22 cellular contexts compared by ENCODE assay signal in genomic region chr17:2450016-2450650, GRCh38. TPM values are rescaled to one million over a fixed set of nuclear protein-coding genes. Genes with fewer than 3 reads are reported as not detected.
DNase-seq lines count a peak whose midpoint lies in the region; ATAC-seq and TF ChIP-seq lines count a peak whose summit lies in the region.
"Had no signal": no experiment of that assay in that cellular context is flagged by ENCODE, and none has a peak within 500 bp of the region (broad histone marks: within the 10 kb centered on the region; RNA-seq: fewer than 3 reads in every experiment).

No MANE protein-coding gene starts in this region.

- ATAC-seq in activated CD8-positive, alpha-beta T cell treated with anti-CD3 and anti-CD28 coated beads for 36 hours, result no peak
- no peak for ATAC-seq in activated CD8-positive, alpha-beta T cell treated with anti-CD3 and anti-CD28 coated beads, Interleukin-2, amount 10 ng/mL, durations not matched to agents 7 days and 5 days
- ATAC-seq: activated naive CD4-positive, alpha-beta T cell treated with anti-CD3 and anti-CD28 coated beads, Interleukin-2, amount 50 U/mL, for 72 hours; left lung had no signal

- TF ChIP-seq CTCF in activated CD8-positive, alpha-beta T cell treated with anti-CD3 and anti-CD28 coated beads for 36 hours (IDR thresholded peaks at IDR 0.05), result no peak
- TF ChIP-seq CTCF in nephron (IDR thresholded peaks at IDR 0.05; ENCODE audit: unreplicated experiment in 3 of 3), result no peak

- H3K4me3 Mint-ChIP-seq in activated CD8-positive, alpha-beta T cell treated with anti-CD3 and anti-CD28 coated beads for 36 hours, result no peak overlapping the region
- H3K4me3 Mint-ChIP-seq in activated CD8-positive, alpha-beta T cell treated with anti-CD3 and anti-CD28 coated beads, Interleukin-2, amount 10 ng/mL, durations not matched to agents 7 days and 5 days, result no peak overlapping the region
- no peak overlapping the region for H3K4me3 Mint-ChIP-seq in nephron
- H3K4me3 Mint-ChIP-seq: activated B cell treated with CpG ODN at 0.5 μM for 24 hours; dendritic cell treated with granulocyte-macrophage colony-stimulating factor and Interleukin-4, amounts not matched to agents 40 ng/mL and 50 ng/mL, for 4 days; immature natural killer cell; stimulated activated naive CD8-positive, alpha-beta T cell treated with anti-CD3 and anti-CD28 coated beads, Interleukin-15, Interleukin-2, amounts not matched to agents 100 ng/mL and 50 ng/mL, for 24 hours had no signal

- no peaks in the 10 kb centered on the region for H3K27me3 Mint-ChIP-seq in activated CD8-positive, alpha-beta T cell treated with anti-CD3 and anti-CD28 coated beads for 36 hours
- H3K27me3 Mint-ChIP-seq in activated CD8-positive, alpha-beta T cell treated with anti-CD3 and anti-CD28 coated beads, Interleukin-2, amount 10 ng/mL, durations not matched to agents 7 days and 5 days (ENCODE audit: low read depth), result no peaks in the 10 kb centered on the region
- H3K27me3 Mint-ChIP-seq in nephron (ENCODE audit: low read depth), result no peaks in the 10 kb centered on the region
- H3K27me3 Mint-ChIP-seq: activated B cell treated with CpG ODN at 0.5 μM for 24 hours; dendritic cell treated with granulocyte-macrophage colony-stimulating factor and Interleukin-4, amounts not matched to agents 40 ng/mL and 50 ng/mL, for 4 days; stimulated activated naive CD8-positive, alpha-beta T cell treated with anti-CD3 and anti-CD28 coated beads, Interleukin-15, Interleukin-2, amounts not matched to agents 100 ng/mL and 50 ng/mL, for 24 hours had no signal

- DNase-seq in activated CD8-positive, alpha-beta T cell treated with anti-CD3 and anti-CD28 coated beads for 36 hours, result no peak
- DNase-seq in activated CD8-positive, alpha-beta T cell treated with anti-CD3 and anti-CD28 coated beads, Interleukin-2, amount 10 ng/mL, durations not matched to agents 7 days and 5 days, result no peak
- peak; percentile 35 to 42 for DNase-seq in Kasumi-1 (lab: John Stamatoyannopoulos, UW)
- DNase-seq in cerebellum (ENCODE audit: low spot score), result peak; percentile 38
- no peak for DNase-seq in NCI-H187 treated with DMSO at 0.1 percent for 48 hours (lab: John Stamatoyannopoulos, UW)
- DNase-seq in NCI-H510A treated with DMSO at 0.1 percent for 48 hours (lab: John Stamatoyannopoulos, UW), result no peak
- no peak for DNase-seq in GM19238 (ENCODE audit: insufficient read length, low spot score)
- DNase-seq: activated B cell treated with CpG ODN at 0.5 μM for 24 hours; activated CD4-positive, alpha-beta T cell treated with anti-CD3 and anti-CD28 coated beads, Interleukin-2, amount 50 U/mL, for 1 hour; AML-193; DMS79; hypothalamus; immature natural killer cell; left lung; NCI-H1436 treated with DMSO at 0.1 percent for 48 hours; NCI-H2107; T1000; uterus had no signal

- POLR2A ChIA-PET in activated CD8-positive, alpha-beta T cell treated with anti-CD3 and anti-CD28 coated beads for 36 hours (lab: Charles Lee), result interaction anchor here (1.4 kb wide), 1 partner anchor 62 kb away, joined by 4 read pairs; the partner anchor contains the start of gene METTL16
- POLR2A ChIA-PET in activated CD8-positive, alpha-beta T cell treated with anti-CD3 and anti-CD28 coated beads, Interleukin-2, amount 10 ng/mL, durations not matched to agents 7 days and 5 days (lab: Charles Lee), result no interaction called here

- CTCF ChIA-PET in activated CD8-positive, alpha-beta T cell treated with anti-CD3 and anti-CD28 coated beads for 36 hours (lab: Charles Lee), result interaction anchor here (1.3 to 3.0 kb wide), 3 partner anchors 24 to 68 kb away, joined by 3 to 12 read pairs (median 3); no protein-coding TSS in a partner anchor
- CTCF ChIA-PET in activated CD8-positive, alpha-beta T cell treated with anti-CD3 and anti-CD28 coated beads, Interleukin-2, amount 10 ng/mL, durations not matched to agents 7 days and 5 days (lab: Charles Lee), result interaction anchor here (1.2 kb wide), 1 partner anchor 34 kb away, joined by 3 read pairs; no protein-coding TSS in a partner anchor

- intact Hi-C loops in activated CD8-positive, alpha-beta T cell treated with anti-CD3 and anti-CD28 coated beads for 36 hours (cut with micrococcal nuclease), result no loop called here

- H3K9me3 Mint-ChIP-seq in activated CD8-positive, alpha-beta T cell treated with anti-CD3 and anti-CD28 coated beads for 36 hours, result peaks cover 5% of the 10 kb centered on the region
- peaks cover 6% of the 10 kb centered on the region for H3K9me3 Mint-ChIP-seq in activated CD8-positive, alpha-beta T cell treated with anti-CD3 and anti-CD28 coated beads, Interleukin-2, amount 10 ng/mL, durations not matched to agents 7 days and 5 days (ENCODE audit: insufficient read depth)
- H3K9me3 Mint-ChIP-seq in nephron, result peaks cover 6% of the 10 kb centered on the region
- H3K9me3 Mint-ChIP-seq: activated B cell treated with CpG ODN at 0.5 μM for 24 hours; activated naive CD4-positive, alpha-beta T cell treated with anti-CD3 and anti-CD28 coated beads, Interleukin-2, amount 50 U/mL, for 72 hours; dendritic cell treated with granulocyte-macrophage colony-stimulating factor and Interleukin-4, amounts not matched to agents 40 ng/mL and 50 ng/mL, for 4 days had no signal

- peaks cover 11% of the 10 kb centered on the region for H3K4me1 Mint-ChIP-seq in activated CD8-positive, alpha-beta T cell treated with anti-CD3 and anti-CD28 coated beads for 36 hours (ENCODE audit: low read depth)
- no peaks in the 10 kb centered on the region for H3K4me1 Mint-ChIP-seq in activated CD8-positive, alpha-beta T cell treated with anti-CD3 and anti-CD28 coated beads, Interleukin-2, amount 10 ng/mL, durations not matched to agents 7 days and 5 days (ENCODE audit: low read depth)
- peaks cover 6% of the 10 kb centered on the region for H3K4me1 Mint-ChIP-seq in nephron

- peaks cover 13% of the 10 kb centered on the region for H3K36me3 Mint-ChIP-seq in activated CD8-positive, alpha-beta T cell treated with anti-CD3 and anti-CD28 coated beads for 36 hours (ENCODE audit: low read depth)
- peaks cover 8% of the 10 kb centered on the region for H3K36me3 Mint-ChIP-seq in activated CD8-positive, alpha-beta T cell treated with anti-CD3 and anti-CD28 coated beads, Interleukin-2, amount 10 ng/mL, durations not matched to agents 7 days and 5 days (ENCODE audit: low read depth)
- H3K36me3 Mint-ChIP-seq in nephron (ENCODE audit: low read depth), result peaks cover 38% of the 10 kb centered on the region

- peak overlapping the region; percentile 16 for H3K27ac Mint-ChIP-seq in activated CD8-positive, alpha-beta T cell treated with anti-CD3 and anti-CD28 coated beads for 36 hours
- no peak overlapping the region for H3K27ac Mint-ChIP-seq in activated CD8-positive, alpha-beta T cell treated with anti-CD3 and anti-CD28 coated beads, Interleukin-2, amount 10 ng/mL, durations not matched to agents 7 days and 5 days
- peak overlapping the region; percentile 44 to 93 (median 56) for H3K27ac Mint-ChIP-seq in nephron
- H3K27ac Mint-ChIP-seq: activated B cell treated with CpG ODN at 0.5 μM for 24 hours; activated naive CD4-positive, alpha-beta T cell treated with anti-CD3 and anti-CD28 coated beads, Interleukin-2, amount 50 U/mL, for 72 hours; dendritic cell treated with granulocyte-macrophage colony-stimulating factor and Interleukin-4, amounts not matched to agents 40 ng/mL and 50 ng/mL, for 4 days; immature natural killer cell; stimulated activated naive CD8-positive, alpha-beta T cell treated with anti-CD3 and anti-CD28 coated beads, Interleukin-15, Interleukin-2, amounts not matched to agents 100 ng/mL and 50 ng/mL, for 24 hours had no signal

RNA-seq across cellular contexts. Expression of gene MNT, which starts 49.3 kb away (rescaled TPM):
- total RNA-seq in activated CD8-positive, alpha-beta T cell treated with anti-CD3 and anti-CD28 coated beads for 36 hours, result 10 to 100 TPM; 21.6 to 23.1 TPM
- total RNA-seq in activated CD8-positive, alpha-beta T cell treated with anti-CD3 and anti-CD28 coated beads, Interleukin-2, amount 10 ng/mL, durations not matched to agents 7 days and 5 days, result 10 to 100 TPM; 24.1 to 24.2 TPM
- total RNA-seq in cerebellum, result 8.3 TPM

Comparison
In these comparisons a context has a peak if more than half of its experiments do, and no peak if none do; other contexts are left out.
1. DNase-seq: peak in Kasumi-1 (2 of 2) and cerebellum (single experiment); none in activated CD8-positive, alpha-beta T cell treated with anti-CD3 and anti-CD28 coated beads for 36 hours (single experiment), activated CD8-positive, alpha-beta T cell treated with anti-CD3 and anti-CD28 coated beads, Interleukin-2, amount 10 ng/mL, durations not matched to agents 7 days and 5 days (single experiment), NCI-H187 treated with DMSO at 0.1 percent for 48 hours (single experiment), NCI-H510A treated with DMSO at 0.1 percent for 48 hours (single experiment) and GM19238 (single experiment).